ENCODE assay signal across 13 cellular contexts in genomic region chr22:19568337-19569311, GRCh38. TPM values are rescaled to one million over a fixed set of nuclear protein-coding genes. Genes with fewer than 3 reads are reported as not detected.
A peak's percentile ranks its signal among the peaks of the same experiment; 100 is the strongest.
DNase-seq lines count a peak whose midpoint lies in the region; ATAC-seq and TF ChIP-seq lines count a peak whose summit lies in the region.
"Had no signal": no experiment of that assay in that cellular context is flagged by ENCODE, and none has a peak within 500 bp of the region (broad histone marks: within the 10 kb centered on the region; RNA-seq: fewer than 3 reads in every experiment).

No MANE protein-coding gene starts in this region.

- peaks cover 8% of the 10 kb centered on the region for H3K4me1 ChIP-seq in adipocyte (ENCODE audit: control insufficient read depth, insufficient read depth, low read length)
- no peaks in the 10 kb centered on the region for H3K4me1 ChIP-seq in CD8-positive, alpha-beta T cell (ENCODE audit: insufficient read depth, low read length)

- POLR2A ChIA-PET in CD8-positive, alpha-beta T cell (lab: Charles Lee), result interaction anchor here (0.7 kb wide), 1 partner anchor 15 kb away, joined by 3 read pairs; no protein-coding TSS in a partner anchor

- H3K36me3 Mint-ChIP-seq in HFFc6 (ENCODE audit: low read depth), result no peaks in the 10 kb centered on the region
- H3K36me3 Mint-ChIP-seq in CD8-positive, alpha-beta T cell, result no peaks in the 10 kb centered on the region

- H3K27me3 Mint-ChIP-seq in HFFc6 (ENCODE audit: insufficient read depth), result peaks cover 15% of the 10 kb centered on the region
- no peaks in the 10 kb centered on the region for H3K27me3 Mint-ChIP-seq in CD8-positive, alpha-beta T cell (ENCODE audit: low read depth)
- H3K27me3 Mint-ChIP-seq: activated CD4-positive, alpha-beta T cell treated with anti-CD3 and anti-CD28 coated beads, Interleukin-2, amount 10 ng/mL, durations not matched to agents 24 days and 14 days had no signal

- no peak overlapping the region for H3K4me3 ChIP-seq in adipocyte (ENCODE audit: low read length)
- no peak overlapping the region for H3K4me3 ChIP-seq in CD8-positive, alpha-beta T cell (ENCODE audit: low read depth, low read length)
- H3K4me3 ChIP-seq in coronary artery, result no peak overlapping the region
- H3K4me3 ChIP-seq: Peyer's patch had no signal

- H3K27ac ChIP-seq in CD8-positive, alpha-beta T cell (ENCODE audit: low read depth, low read length), result no peak overlapping the region
- no peak overlapping the region for H3K27ac ChIP-seq in coronary artery

- peaks cover 5% of the 10 kb centered on the region for H3K9me3 ChIP-seq in adipocyte (ENCODE audit: control insufficient read depth, low read length)
- no peaks in the 10 kb centered on the region for H3K9me3 ChIP-seq in CD8-positive, alpha-beta T cell (ENCODE audit: low read length)
- H3K9me3 ChIP-seq: Peyer's patch had no signal

- H3K27me3 ChIP-seq in adipocyte (replicated peaks; ENCODE audit: control insufficient read depth, insufficient read depth, low read length), result peaks cover 11% of the 10 kb centered on the region
- H3K27me3 ChIP-seq in CD8-positive, alpha-beta T cell (ENCODE audit: insufficient read depth, low read length), result no peaks in the 10 kb centered on the region
- H3K27me3 ChIP-seq: Peyer's patch had no signal

- DNase-seq in ACHN (peak; percentile 81), HFFc6 (peak; percentile 90), adipocyte (ENCODE audit: low read depth) (peak; percentile 54), iPS-NIHi7 (ENCODE audit: extremely low spot score) (peak; percentile 7), coronary artery (ENCODE audit: low spot score) (no peak)
- no peak for DNase-seq in CD8-positive, alpha-beta T cell
- DNase-seq in activated T-cell treated with anti-CD3 and anti-CD28 coated beads, Interleukin-2, amount 50 U/mL, for 48 hours, result no peak
- DNase-seq: activated CD4-positive, alpha-beta T cell treated with anti-CD3 and anti-CD28 coated beads, Interleukin-2, amount 10 ng/mL, durations not matched to agents 24 days and 14 days; amygdala; CD8-positive, alpha-beta memory T cell; occipital lobe; Peyer's patch had no signal

- peak overlapping the region; percentile 61 for H3K27ac Mint-ChIP-seq in HFFc6
- no peak overlapping the region for H3K27ac Mint-ChIP-seq in CD8-positive, alpha-beta T cell
- H3K27ac Mint-ChIP-seq: activated CD4-positive, alpha-beta T cell treated with anti-CD3 and anti-CD28 coated beads, Interleukin-2, amount 10 ng/mL, durations not matched to agents 24 days and 14 days; CD8-positive, alpha-beta memory T cell had no signal

- H3K9me3 Mint-ChIP-seq in HFFc6, result peaks cover 4% of the 10 kb centered on the region
- H3K9me3 Mint-ChIP-seq in CD8-positive, alpha-beta T cell, result no peaks in the 10 kb centered on the region
- H3K9me3 Mint-ChIP-seq: activated CD4-positive, alpha-beta T cell treated with anti-CD3 and anti-CD28 coated beads, Interleukin-2, amount 10 ng/mL, durations not matched to agents 24 days and 14 days had no signal

- H3K36me3 ChIP-seq in adipocyte (ENCODE audit: control insufficient read depth, insufficient read depth, low read length, severe bottlenecking), result no peaks in the 10 kb centered on the region
- H3K36me3 ChIP-seq in CD8-positive, alpha-beta T cell (ENCODE audit: insufficient read depth, low read length), result no peaks in the 10 kb centered on the region
- H3K36me3 ChIP-seq: Peyer's patch had no signal

- CTCF ChIA-PET in CD8-positive, alpha-beta T cell (lab: Charles Lee), result interaction anchor here (1.8 kb wide), 1 partner anchor 8 kb away, joined by 7 read pairs; no protein-coding TSS in a partner anchor

- ATAC-seq in CD8-positive, alpha-beta T cell, result no peak
- no peak for ATAC-seq in HG03354 (IDR thresholded peaks at IDR 0.05; ENCODE audit: poor library complexity, severe bottlenecking, unreplicated experiment)

- no peak overlapping the region for H3K9ac ChIP-seq in adipocyte (ENCODE audit: low read length)

- no peak for TF ChIP-seq CTCF in HFFc6 (IDR thresholded peaks at IDR 0.05)
- TF ChIP-seq CTCF in CD8-positive, alpha-beta T cell (IDR thresholded peaks at IDR 0.05), result no peak
- TF ChIP-seq CTCF in coronary artery (IDR thresholded peaks at IDR 0.05), result no peak

- peaks cover 40% of the 10 kb centered on the region for H3K4me1 Mint-ChIP-seq in HFFc6 (ENCODE audit: low read depth)
- H3K4me1 Mint-ChIP-seq in CD8-positive, alpha-beta T cell (ENCODE audit: low read depth), result no peaks in the 10 kb centered on the region
- H3K4me1 Mint-ChIP-seq: CD8-positive, alpha-beta memory T cell had no signal

- intact Hi-C loops in CD8-positive, alpha-beta T cell (cut with DNase I, micrococcal nuclease), result no loop called here

- in situ Hi-C loops in ACHN (cut with HindIII; ENCODE audit: low pct_ligation_motif_present, low pct_unique_long_range_greater_than_20kb, low sequenced_read_pairs), result no loop called here

- peak overlapping the region; percentile 8; the same call in 1 of the 2 replicates for H3K4me3 Mint-ChIP-seq in HFFc6
- no peak overlapping the region for H3K4me3 Mint-ChIP-seq in CD8-positive, alpha-beta T cell
- H3K4me3 Mint-ChIP-seq: activated CD4-positive, alpha-beta T cell treated with anti-CD3 and anti-CD28 coated beads, Interleukin-2, amount 10 ng/mL, durations not matched to agents 24 days and 14 days; CD8-positive, alpha-beta memory T cell had no signal

RNA-seq across cellular contexts. Expression of gene CLDN5, which starts 44.4 kb away (rescaled TPM):
- under 1 TPM in 1 of 6 experiments, not detected in 5; 0.16 TPM for total RNA-seq in HFFc6 (2021; fragmentation: NEBNext Ultra II Directional; extraction: Animal tissue kit (Norgen Biotek cat#: 25700))
- not detected for total RNA-seq in CD8-positive, alpha-beta T cell
- total RNA-seq: CD8-positive, alpha-beta memory T cell had no signal

Comparison
In these comparisons a context has a peak if more than half of its experiments do, and no peak if none do; other contexts are left out.
1. DNase-seq: peak in ACHN (single experiment), HFFc6 (single experiment), adipocyte (single experiment) and iPS-NIHi7 (single experiment); none in CD8-positive, alpha-beta T cell (0 of 7), coronary artery (single experiment) and activated T-cell treated with anti-CD3 and anti-CD28 coated beads, Interleukin-2, amount 50 U/mL, for 48 hours (0 of 2).